13 cellular contexts compared by ENCODE assay signal in genomic region chr4:36224969-36225903, GRCh38. TPM values are rescaled to one million over a fixed set of nuclear protein-coding genes. Genes with fewer than 3 reads are reported as not detected.
A peak's percentile ranks its signal among the peaks of the same experiment; 100 is the strongest.
DNase-seq lines count a peak whose midpoint lies in the region; ATAC-seq, FAIRE-seq and TF ChIP-seq lines count a peak whose summit lies in the region.
"Had no signal": no experiment of that assay in that cellular context is flagged by ENCODE, and none has a peak within 500 bp of the region (broad histone marks: within the 10 kb centered on the region; RNA-seq: fewer than 3 reads in every experiment).

No MANE protein-coding gene starts in this region.

- peaks cover 41% of the 10 kb centered on the region for H3K36me3 Mint-ChIP-seq in activated CD8-positive, alpha-beta memory T cell treated with anti-CD3 and anti-CD28 coated beads, Interleukin-2, amount 10 ng/mL, durations not matched to agents 7 days and 5 days
- no peaks in the 10 kb centered on the region for H3K36me3 Mint-ChIP-seq in HFFc6 (ENCODE audit: low read depth)

- H3K9ac ChIP-seq in OCI-LY3 (ENCODE audit: low read length) (no peak overlapping the region), keratinocyte (ENCODE audit: control insufficient read depth, extremely low read depth, insufficient read depth, low read length) (no peak overlapping the region)
- H3K9ac ChIP-seq: parathyroid adenoma had no signal

- no peaks in the 10 kb centered on the region for H3K27me3 ChIP-seq in OCI-LY3 (ENCODE audit: low read depth, low read length)
- no peaks in the 10 kb centered on the region for H3K27me3 ChIP-seq in keratinocyte (ENCODE audit: control insufficient read depth, extremely low read depth, insufficient read depth, low read length)

- CTCF ChIA-PET in activated CD8-positive, alpha-beta memory T cell treated with anti-CD3 and anti-CD28 coated beads, Interleukin-2, amount 10 ng/mL, durations not matched to agents 7 days and 5 days (lab: Charles Lee), result no interaction called here

- H4K20me1 ChIP-seq in OCI-LY3 (ENCODE audit: insufficient read depth, low read length) (peaks cover 36% of the 10 kb centered on the region; the same call in 1 of the 2 replicates), keratinocyte (ENCODE audit: control insufficient read depth, extremely low read depth, insufficient read depth, low read length) (no peaks in the 10 kb centered on the region)

- H3K27ac ChIP-seq in OCI-LY3 (ENCODE audit: low read length) (no peak overlapping the region), keratinocyte (ENCODE audit: control insufficient read depth, insufficient read depth, low read length) (no peak overlapping the region), temporal lobe (ENCODE audit: low read depth, low read length) (peak overlapping the region; percentile 85)
- H3K27ac ChIP-seq: parathyroid adenoma had no signal

- H3K27me3 Mint-ChIP-seq in activated CD8-positive, alpha-beta memory T cell treated with anti-CD3 and anti-CD28 coated beads, Interleukin-2, amount 10 ng/mL, durations not matched to agents 7 days and 5 days, result no peaks in the 10 kb centered on the region
- no peaks in the 10 kb centered on the region for H3K27me3 Mint-ChIP-seq in HFFc6 (ENCODE audit: insufficient read depth)

- no peak for TF ChIP-seq CTCF in OCI-LY3 (IDR thresholded peaks at IDR 0.05; ENCODE audit: low read depth, low read length)
- TF ChIP-seq CTCF in keratinocyte (optimal IDR thresholded peaks at IDR 0.05 in 1 of 3, IDR thresholded peaks at IDR 0.05 in 1 of 3, conservative IDR thresholded peaks at IDR 0.05 in 1 of 3; ENCODE audit: extremely low read depth in 1 of 3, insufficient read depth in 2 of 3, low read length in 3 of 3), result no peak
- no peak for TF ChIP-seq CTCF in HFFc6 (IDR thresholded peaks at IDR 0.05)

- no peaks in the 10 kb centered on the region for H3K9me1 ChIP-seq in keratinocyte (ENCODE audit: control insufficient read depth, extremely low read depth, insufficient read depth, low read length)

- H3K4me1 Mint-ChIP-seq in activated CD8-positive, alpha-beta memory T cell treated with anti-CD3 and anti-CD28 coated beads, Interleukin-2, amount 10 ng/mL, durations not matched to agents 7 days and 5 days, result peaks cover 49% of the 10 kb centered on the region
- no peaks in the 10 kb centered on the region for H3K4me1 Mint-ChIP-seq in HFFc6 (ENCODE audit: low read depth)

- H3K4me2 ChIP-seq in OCI-LY3 (ENCODE audit: low read length) (peak overlapping the region; percentile 34), keratinocyte (ENCODE audit: control insufficient read depth, extremely low read depth, insufficient read depth, low read depth, low read length) (no peak overlapping the region)

- no peak for ATAC-seq in activated CD8-positive, alpha-beta memory T cell treated with anti-CD3 and anti-CD28 coated beads, Interleukin-2, amount 10 ng/mL, durations not matched to agents 7 days and 5 days
- no peak for ATAC-seq in left lobe of liver

- no peak overlapping the region for H2AFZ ChIP-seq in OCI-LY3 (ENCODE audit: low read depth, low read length)
- no peak overlapping the region for H2AFZ ChIP-seq in keratinocyte (ENCODE audit: control insufficient read depth, low read length)
- H2AFZ ChIP-seq: parathyroid adenoma had no signal

- H3K36me3 ChIP-seq in OCI-LY3 (replicated peaks; ENCODE audit: low read depth, low read length), result peaks cover 13% of the 10 kb centered on the region
- H3K36me3 ChIP-seq in keratinocyte (ENCODE audit: control insufficient read depth in 2 of 2, extremely low read depth in 1 of 2, insufficient read depth in 2 of 2, low read length in 2 of 2), result no peaks in the 10 kb centered on the region

- H3K27ac Mint-ChIP-seq in activated CD8-positive, alpha-beta memory T cell treated with anti-CD3 and anti-CD28 coated beads, Interleukin-2, amount 10 ng/mL, durations not matched to agents 7 days and 5 days, result no peak overlapping the region
- H3K27ac Mint-ChIP-seq in HFFc6, result no peak overlapping the region
- H3K27ac Mint-ChIP-seq: T-helper 1 cell treated with Interleukin-12 subunit alpha and Interleukin-12 subunit beta and Interleukin-4 antibody, amounts not matched to agents 30 μg/mL and 1 μg/mL, for 36 hours had no signal

- no peaks in the 10 kb centered on the region for H3K9me3 Mint-ChIP-seq in activated CD8-positive, alpha-beta memory T cell treated with anti-CD3 and anti-CD28 coated beads, Interleukin-2, amount 10 ng/mL, durations not matched to agents 7 days and 5 days (ENCODE audit: low read depth)
- H3K9me3 Mint-ChIP-seq in HFFc6, result peaks cover 5% of the 10 kb centered on the region
- H3K9me3 Mint-ChIP-seq: T-helper 1 cell treated with Interleukin-12 subunit alpha and Interleukin-12 subunit beta and Interleukin-4 antibody, amounts not matched to agents 30 μg/mL and 1 μg/mL, for 36 hours had no signal

- peaks cover 18% of the 10 kb centered on the region for H3K4me1 ChIP-seq in OCI-LY3 (ENCODE audit: low read length)
- H3K4me1 ChIP-seq in keratinocyte (ENCODE audit: control insufficient read depth, extremely low read depth, insufficient read depth, low read length), result peaks cover 12% of the 10 kb centered on the region
- H3K4me1 ChIP-seq: parathyroid adenoma had no signal

- H3K9me3 ChIP-seq in OCI-LY3 (ENCODE audit: insufficient read depth, low read length), result no peaks in the 10 kb centered on the region
- no peaks in the 10 kb centered on the region for H3K9me3 ChIP-seq in keratinocyte (ENCODE audit: control insufficient read depth, low read depth, low read length)

- no peak for DNase-seq in activated CD8-positive, alpha-beta memory T cell treated with anti-CD3 and anti-CD28 coated beads, Interleukin-2, amount 10 ng/mL, durations not matched to agents 7 days and 5 days
- no peak for DNase-seq in activated CD8-positive, alpha-beta memory T cell treated with anti-CD3 and anti-CD28 coated beads, Interleukin-2, amount 50 U/mL, for 48 hours
- no peak for DNase-seq in keratinocyte (ENCODE audit: low read depth, low spot score)
- no peak for DNase-seq in left lobe of liver (ENCODE audit: low spot score)
- no peak for DNase-seq in HFFc6
- DNase-seq in stimulated activated CD4-positive, alpha-beta T cell treated with anti-CD3 and anti-CD28 coated beads, Interleukin-4, amount 100 ng/mL, for 4 hours, result no peak
- DNase-seq: kidney, NCI-H1436 treated with DMSO at 0.1 percent for 48 hours had no signal

- FAIRE-seq in keratinocyte (lab: Jason Lieb, UNC), result peak; percentile 34

- H3K4me3 ChIP-seq in OCI-LY3 (ENCODE audit: low read length) (no peak overlapping the region), keratinocyte (ENCODE audit: control insufficient read depth in 2 of 3, extremely low read depth in 1 of 3, insufficient read depth in 2 of 3, low read depth in 1 of 3, low read length in 3 of 3) (no peak overlapping the region)

- peak overlapping the region; percentile 4 for H3K4me3 Mint-ChIP-seq in activated CD8-positive, alpha-beta memory T cell treated with anti-CD3 and anti-CD28 coated beads, Interleukin-2, amount 10 ng/mL, durations not matched to agents 7 days and 5 days
- no peak overlapping the region for H3K4me3 Mint-ChIP-seq in HFFc6
- H3K4me3 Mint-ChIP-seq: T-helper 1 cell treated with Interleukin-12 subunit alpha and Interleukin-12 subunit beta and Interleukin-4 antibody, amounts not matched to agents 30 μg/mL and 1 μg/mL, for 36 hours had no signal

- dilution Hi-C loops in keratinocyte (cut with MboI; ENCODE audit: extremely low pct_ligation_motif_present, low sequenced_read_pairs), result no loop called here

- H3K79me2 ChIP-seq in OCI-LY3 (ENCODE audit: low read length), result peaks cover 88% of the 10 kb centered on the region
- peaks cover 26% of the 10 kb centered on the region for H3K79me2 ChIP-seq in keratinocyte (ENCODE audit: control insufficient read depth, insufficient read depth, low read length)
- H3K79me2 ChIP-seq: parathyroid adenoma had no signal

RNA-seq across cellular contexts. Expression of gene ARAP2, which starts 19.1 kb away (rescaled TPM):
- 10 to 100 TPM; 52.9 to 76.1 TPM for total RNA-seq in activated CD8-positive, alpha-beta memory T cell treated with anti-CD3 and anti-CD28 coated beads, Interleukin-2, amount 10 ng/mL, durations not matched to agents 7 days and 5 days
- polyA plus RNA-seq in keratinocyte, result 3.8 to 9.3 TPM (median 7.2 TPM) in 3 replicates
- polyA plus RNA-seq in keratinocyte (2011; ENCODE audit: low read depth), result 52.3 TPM
- 2.5 and 5.6 TPM in 2 replicates for polyA plus RNA-seq in keratinocyte (2011; cell fraction: cytosol; rRNA removed)
- polyA plus RNA-seq in keratinocyte (2011; cell fraction: nucleus; rRNA removed), result 8.8 and 13.1 TPM in 2 replicates
- 5.6 and 16.2 TPM in 2 replicates for polyA plus RNA-seq in keratinocyte (2012; ENCODE audit: low replicate concordance)
- 3.5 to 42.7 TPM (median 27.0 TPM) in 3 replicates for polyA minus RNA-seq in keratinocyte
- polyA minus RNA-seq in keratinocyte (2011; cell fraction: cytosol; rRNA and poly(A)+ RNA removed), result 8.2 TPM
- polyA minus RNA-seq in keratinocyte (2011; cell fraction: nucleus; rRNA and poly(A)+ RNA removed), result 23.8 and 62.5 TPM in 2 replicates
- total RNA-seq in temporal lobe (55.1 TPM), left lobe of liver (7.4 TPM)
- not detected for total RNA-seq in HFFc6 (2021; fragmentation: NEBNext Ultra II Directional; extraction: Animal tissue kit (Norgen Biotek cat#: 25700))

RNA-seq across cellular contexts. Expression of gene DTHD1, which starts 56.2 kb away (rescaled TPM):
- total RNA-seq in activated CD8-positive, alpha-beta memory T cell treated with anti-CD3 and anti-CD28 coated beads, Interleukin-2, amount 10 ng/mL, durations not matched to agents 7 days and 5 days, result 1 to 10 TPM; 1.7 to 2.9 TPM
- polyA plus RNA-seq in keratinocyte, result not detected in 3 replicates
- not detected for polyA plus RNA-seq in keratinocyte (2011; ENCODE audit: low read depth)
- not detected in 2 replicates for polyA plus RNA-seq in keratinocyte (2011; cell fraction: cytosol; rRNA removed)
- not detected in 2 replicates for polyA plus RNA-seq in keratinocyte (2011; cell fraction: nucleus; rRNA removed)
- not detected in 2 replicates for polyA plus RNA-seq in keratinocyte (2012; ENCODE audit: low replicate concordance)
- not detected in 3 replicates for polyA minus RNA-seq in keratinocyte
- polyA minus RNA-seq in keratinocyte (2011; cell fraction: cytosol; rRNA and poly(A)+ RNA removed), result not detected
- not detected in 2 replicates for polyA minus RNA-seq in keratinocyte (2011; cell fraction: nucleus; rRNA and poly(A)+ RNA removed)
- 0.74 TPM for total RNA-seq in temporal lobe
- 0.05 TPM for total RNA-seq in left lobe of liver
- not detected for total RNA-seq in HFFc6 (2021; fragmentation: NEBNext Ultra II Directional; extraction: Animal tissue kit (Norgen Biotek cat#: 25700))
- total RNA-seq: urinary bladder had no signal
